22 cellular contexts compared by ENCODE assay signal in genomic region chr4:6718932-6719610, GRCh38. TPM values are rescaled to one million over a fixed set of nuclear protein-coding genes. Genes with fewer than 3 reads are reported as not detected.
A peak's percentile ranks its signal among the peaks of the same experiment; 100 is the strongest.
DNase-seq lines count a peak whose midpoint lies in the region; ATAC-seq, FAIRE-seq and TF ChIP-seq lines count a peak whose summit lies in the region.
"Had no signal": no experiment of that assay in that cellular context is flagged by ENCODE, and none has a peak within 500 bp of the region (broad histone marks: within the 10 kb centered on the region; RNA-seq: fewer than 3 reads in every experiment).

No MANE protein-coding gene starts in this region.

- FAIRE-seq in K562 (lab: Jason Lieb, UNC) (no peak), small intestine (lab: Jason Lieb, UNC) (no peak)

- TF ChIP-seq CTCF in K562 (IDR thresholded peaks at IDR 0.05 in 2 of 3, conservative IDR thresholded peaks at IDR 0.05 in 1 of 3; ENCODE audit: insufficient read depth in 2 of 3, low read depth in 1 of 3, low read length in 3 of 3) (no peak), nephron progenitor cell (IDR thresholded peaks at IDR 0.05) (no peak)

- H3K79me2 ChIP-seq in K562 (ENCODE audit: control insufficient read depth, insufficient read depth, low read length) = peaks cover 31% of the 10 kb centered on the region

- BruUV-seq in K562 (replicated peaks; lab: Mats Ljungman, UMichigan) = no TSS peak

- no peaks in the 10 kb centered on the region for H3K36me3 ChIP-seq in K562 (ENCODE audit: control insufficient read depth, insufficient read depth, low read length)
- no peaks in the 10 kb centered on the region for H3K36me3 ChIP-seq in small intestine (ENCODE audit: control insufficient read depth in 2 of 2, insufficient read depth in 2 of 2, low read length in 2 of 2)
- H3K36me3 ChIP-seq: BLaER1, lower lobe of right lung had no signal

- no peak overlapping the region for H3K4me3 ChIP-seq in K562
- no peak overlapping the region for H3K4me3 ChIP-seq in small intestine (ENCODE audit: low read depth in 1 of 2, low read length in 2 of 2)
- H3K4me3 ChIP-seq: BLaER1, lower lobe of right lung, tibial nerve had no signal

- no peak for ATAC-seq in K562
- ATAC-seq: esophagus mucosa, lower lobe of right lung, PC-3, SK-N-SH treated with all-trans-retinoic acid at 6 μM for 48 hours had no signal

- peak overlapping the region; percentile 39 for H3K4me3 Mint-ChIP-seq in T-helper 1 cell treated with Interleukin-12 subunit alpha and Interleukin-12 subunit beta and Interleukin-4 antibody, amounts not matched to agents 30 μg/mL and 1 μg/mL, for 36 hours
- H3K4me3 Mint-ChIP-seq in IgD-negative memory B cell = peak overlapping the region; percentile 6 to 86 (median 64)
- peak overlapping the region; percentile 61 for H3K4me3 Mint-ChIP-seq in nephron progenitor cell

- WGBS in K562 (ENCODE audit: insufficient coverage, low coverage, missing lambda C conversion rate) = 44% methylated on average over 7 of the region's 7 CpGs
- 78 to 86% (median 79%) methylated on average over 7 of the region's 7 CpGs for WGBS in small intestine, 3 donors

- no peak overlapping the region for H2AFZ ChIP-seq in K562 (ENCODE audit: low read depth, low read length)

- no peak overlapping the region for H3K4me2 ChIP-seq in K562 (ENCODE audit: insufficient read depth, low read length)

- CTCF ChIA-PET in K562 (lab: Yijun Ruan, JAX; ENCODE audit: low intra/inter-chr PET ratio) = interaction anchor here (0.6 to 4.0 kb wide), 7 partner anchors 44 to 363 kb away, joined by 3 to 66 read pairs (median 12); partner anchors contain the start of gene KIAA0232

- TF ChIP-seq RAD21 in K562 (CRISPR knock-in tag; conservative IDR thresholded peaks at IDR 0.05 in 1 of 2, IDR thresholded peaks at IDR 0.05 in 1 of 2) = no peak

- peaks cover 22% of the 10 kb centered on the region for H3K4me1 Mint-ChIP-seq in T-helper 1 cell treated with Interleukin-12 subunit alpha and Interleukin-12 subunit beta and Interleukin-4 antibody, amounts not matched to agents 30 μg/mL and 1 μg/mL, for 36 hours (ENCODE audit: low read depth)
- H3K4me1 Mint-ChIP-seq in IgD-negative memory B cell (peaks cover 11 to 30% (median 18%) of the 10 kb centered on the region in 3 donors), nephron progenitor cell (peaks cover 32% of the 10 kb centered on the region)

- DNase-seq in T-helper 1 cell (no peak), K562 (ENCODE audit: extremely low read depth in 1 of 4, low spot score in 3 of 4) (peak in 1 of 4 experiments; percentile 6), nephron progenitor cell (no peak), kidney tubule cell (ENCODE audit: low spot score) (no peak), foreskin melanocyte (no peak), small intestine (no peak)
- DNase-seq: 8988T; activated gamma-delta T cell; DMS153; Karpas-422; lower lobe of right lung; NCI-H1105; NCI-H2107; PC-3; stimulated activated CD4-positive, alpha-beta T cell treated with anti-CD3 and anti-CD28 coated beads, Interleukin-12 subunit alpha, Interleukin-12 subunit beta, amount 100 ng/mL, for 4 hours had no signal

- peaks cover 22 to 31% of the 10 kb centered on the region in 2 experiments; a peak in 4 of 5 replicates for H3K4me1 ChIP-seq in K562 (replicated peaks in 1 of 2; ENCODE audit: control insufficient read depth in 2 of 2, insufficient read depth in 2 of 2, low read length in 2 of 2)
- H3K4me1 ChIP-seq in small intestine (ENCODE audit: control insufficient read depth in 2 of 2, insufficient read depth in 1 of 2, low read depth in 1 of 2, low read length in 1 of 2) = peaks cover 0 to 2% of the 10 kb centered on the region in 2 donors

- no peak for TF ChIP-seq EP300 in K562 (IDR thresholded peaks at IDR 0.05; ENCODE audit: low read length)

- in situ Hi-C loops in K562 (cut with MboI) = no loop called here

- intact Hi-C loops in K562 (cut with micrococcal nuclease) = no loop called here

- no peaks in the 10 kb centered on the region for H3K9me1 ChIP-seq in K562 (ENCODE audit: control insufficient read depth, insufficient read depth, low read length)

- no peak overlapping the region for H3K9ac ChIP-seq in K562 (ENCODE audit: insufficient read depth in 1 of 2, low read depth in 2 of 2, low read length in 2 of 2)

- no peak overlapping the region for H3K27ac Mint-ChIP-seq in T-helper 1 cell treated with Interleukin-12 subunit alpha and Interleukin-12 subunit beta and Interleukin-4 antibody, amounts not matched to agents 30 μg/mL and 1 μg/mL, for 36 hours
- H3K27ac Mint-ChIP-seq in IgD-negative memory B cell (peak overlapping the region in 2 of 3 donors; percentile 28 to 84), nephron progenitor cell (no peak overlapping the region)

- TF ChIP-seq POLR2A in K562 (conservative IDR thresholded peaks at IDR 0.05) = peak; percentile 48; the same call in 1 of the 2 replicates

- H3K27me3 Mint-ChIP-seq in T-helper 1 cell treated with Interleukin-12 subunit alpha and Interleukin-12 subunit beta and Interleukin-4 antibody, amounts not matched to agents 30 μg/mL and 1 μg/mL, for 36 hours (ENCODE audit: low read depth) = peaks cover 6% of the 10 kb centered on the region
- H3K27me3 Mint-ChIP-seq in IgD-negative memory B cell (no peaks in the 10 kb centered on the region), nephron progenitor cell (ENCODE audit: low read depth, poor library complexity) (peaks cover 16% of the 10 kb centered on the region)

- H3K36me3 Mint-ChIP-seq in T-helper 1 cell treated with Interleukin-12 subunit alpha and Interleukin-12 subunit beta and Interleukin-4 antibody, amounts not matched to agents 30 μg/mL and 1 μg/mL, for 36 hours (ENCODE audit: low read depth) = peaks cover 11% of the 10 kb centered on the region
- H3K36me3 Mint-ChIP-seq in IgD-negative memory B cell (no peaks in the 10 kb centered on the region), nephron progenitor cell (ENCODE audit: low read depth) (peaks cover 6% of the 10 kb centered on the region)

- H3K9me3 Mint-ChIP-seq in T-helper 1 cell treated with Interleukin-12 subunit alpha and Interleukin-12 subunit beta and Interleukin-4 antibody, amounts not matched to agents 30 μg/mL and 1 μg/mL, for 36 hours = no peaks in the 10 kb centered on the region
- H3K9me3 Mint-ChIP-seq in IgD-negative memory B cell (no peaks in the 10 kb centered on the region), nephron progenitor cell (peaks cover 13% of the 10 kb centered on the region)

- no peak overlapping the region for H3K27ac ChIP-seq in K562 (ENCODE audit: extremely low read depth, low read depth, low read length)
- no peak overlapping the region for H3K27ac ChIP-seq in small intestine (ENCODE audit: low read depth in 1 of 2, low read length in 1 of 2)
- H3K27ac ChIP-seq: BLaER1, lower lobe of right lung had no signal

- POLR2A ChIA-PET in K562 (lab: Yijun Ruan, JAX) = interaction anchor here (0.5 to 2.4 kb wide), 8 partner anchors 9 to 322 kb away, joined by 3 to 8 read pairs (median 4); partner anchors contain the start of gene MRFAP1L1

- H3K27me3 ChIP-seq in K562 (ENCODE audit: control insufficient read depth in 2 of 2, insufficient read depth in 2 of 2, low read length in 2 of 2) (no peaks in the 10 kb centered on the region), small intestine (ENCODE audit: control insufficient read depth in 2 of 2, insufficient read depth in 2 of 2, low read length in 2 of 2) (no peaks in the 10 kb centered on the region)
- H3K27me3 ChIP-seq: BLaER1, tibial nerve had no signal

- 0 out of 2 replicates have a peak, but pooled peaks cover 4% of the 10 kb centered on the region for H4K20me1 ChIP-seq in K562 (replicated peaks; ENCODE audit: control insufficient read depth, insufficient read depth, low read length)

- H3K9me3 ChIP-seq in K562 (replicated peaks; ENCODE audit: control insufficient read depth, insufficient read depth, low read depth, low read length) = no peaks in the 10 kb centered on the region
- H3K9me3 ChIP-seq in small intestine (ENCODE audit: control insufficient read depth, low read depth) = no peaks in the 10 kb centered on the region
- H3K9me3 ChIP-seq: BLaER1, lower lobe of right lung, tibial nerve had no signal

RNA-seq across cellular contexts. Expression of gene BLOC1S4, which starts 3.1 kb away (rescaled TPM):
- 55.9 TPM for polyA plus RNA-seq in IgD-negative memory B cell
- total RNA-seq in K562 (2011; cell fraction: chromatin; rRNA removed; ENCODE audit: low replicate concordance) = 9.9 and 18.6 TPM in 2 replicates
- total RNA-seq in K562 (2011; cell fraction: nucleolus; rRNA removed) = 25.1 and 30.5 TPM in 2 replicates
- 18.3 and 23.1 TPM in 2 replicates for total RNA-seq in K562 (2011; cell fraction: nucleoplasm; rRNA removed)
- total RNA-seq in K562 (2014; rRNA removed) = 31.6 and 38.3 TPM in 2 replicates
- 10.0 and 11.2 TPM in 2 replicates for total RNA-seq in K562 (2014; rRNA removed; fragmentation: Illumina TruSeq; extraction: Trizol)
- total RNA-seq in K562 (2015; rRNA removed; fragmentation: Illumina TruSeq; extraction: Trizol) = 10.5 and 10.8 TPM in 2 replicates
- total RNA-seq in K562 (2021) = 29.4 and 31.1 TPM in 2 replicates
- 21.0 and 25.5 TPM in 2 replicates for polyA plus RNA-seq in K562 (2011; rRNA removed)
- polyA plus RNA-seq in K562 (2011; cell fraction: cytosol; rRNA removed) = 27.6 and 61.0 TPM in 2 replicates
- polyA plus RNA-seq in K562 (2011; cell fraction: nucleus; rRNA removed) = 14.4 and 23.7 TPM in 2 replicates
- polyA plus RNA-seq in K562 (2012) = 20.7 and 24.2 TPM in 2 replicates
- 10.3 and 15.0 TPM in 2 replicates for polyA plus RNA-seq in K562 (2014; fragmentation: Illumina TruSeq; extraction: Trizol)
- 1 to 10 TPM; 3.1 to 3.9 TPM for polyA plus RNA-seq in K562 (2014; fragmentation: Nextera tagmentation; extraction: Ambion mirVana)
- polyA plus RNA-seq in K562 (2014; rRNA removed) = 30.9 and 37.3 TPM in 2 replicates
- polyA minus RNA-seq in K562 (2011; rRNA and poly(A)+ RNA removed) = 5.4 and 8.9 TPM in 2 replicates
- polyA minus RNA-seq in K562 (2011; cell fraction: cytosol; rRNA and poly(A)+ RNA removed) = 9.5 and 11.1 TPM in 2 replicates
- 10.4 and 14.2 TPM in 2 replicates for polyA minus RNA-seq in K562 (2011; cell fraction: nucleus; rRNA and poly(A)+ RNA removed)
- 10 to 100 TPM; 13.1 to 19.5 (median 17.2) TPM for polyA plus RNA-seq in small intestine

RNA-seq across cellular contexts. Expression of gene MRFAP1L1, which starts 9.4 kb away (rescaled TPM):
- polyA plus RNA-seq in IgD-negative memory B cell (69.2 TPM), K562 (2011; rRNA removed) (59.5 and 83.8 TPM in 2 replicates), K562 (2014; fragmentation: Illumina TruSeq; extraction: Trizol) (74.8 and 87.6 TPM in 2 replicates), K562 (2014; fragmentation: Nextera tagmentation; extraction: Ambion mirVana) (10 to 100 TPM; 37.6 to 48.1 TPM), K562 (2014; rRNA removed) (104 and 111 TPM in 2 replicates), small intestine (10 to 100 TPM; 36.0 to 48.0 (median 42.4) TPM)
- total RNA-seq in K562 (2011; cell fraction: chromatin; rRNA removed; ENCODE audit: low replicate concordance) = 23.4 and 45.9 TPM in 2 replicates
- 16.5 and 18.4 TPM in 2 replicates for total RNA-seq in K562 (2011; cell fraction: nucleolus; rRNA removed)
- 26.7 and 33.1 TPM in 2 replicates for total RNA-seq in K562 (2011; cell fraction: nucleoplasm; rRNA removed)
- total RNA-seq in K562 (2014; rRNA removed) (74.2 and 78.8 TPM in 2 replicates), K562 (2014; rRNA removed; fragmentation: Illumina TruSeq; extraction: Trizol) (85.7 and 86.2 TPM in 2 replicates), K562 (2015; rRNA removed; fragmentation: Illumina TruSeq; extraction: Trizol) (83.3 and 90.6 TPM in 2 replicates), K562 (2021) (51.3 and 53.6 TPM in 2 replicates)
- polyA plus RNA-seq in K562 (2011; cell fraction: cytosol; rRNA removed) = 19.4 and 37.0 TPM in 2 replicates
- 37.8 and 48.5 TPM in 2 replicates for polyA plus RNA-seq in K562 (2011; cell fraction: nucleus; rRNA removed)
- polyA plus RNA-seq in K562 (2012) = 49.1 and 74.0 TPM in 2 replicates
- polyA minus RNA-seq in K562 (2011; rRNA and poly(A)+ RNA removed) = 46.9 and 49.6 TPM in 2 replicates
- 10.4 and 17.8 TPM in 2 replicates for polyA minus RNA-seq in K562 (2011; cell fraction: cytosol; rRNA and poly(A)+ RNA removed)
- polyA minus RNA-seq in K562 (2011; cell fraction: nucleus; rRNA and poly(A)+ RNA removed) = 13.7 and 31.7 TPM in 2 replicates

RNA-seq across cellular contexts. Expression of gene S100P, which starts 25.4 kb away (rescaled TPM):
- polyA plus RNA-seq in IgD-negative memory B cell (not detected), K562 (2011; rRNA removed) (2.7 and 4.1 TPM in 2 replicates), K562 (2014; fragmentation: Illumina TruSeq; extraction: Trizol) (6.9 and 7.4 TPM in 2 replicates), K562 (2014; fragmentation: Nextera tagmentation; extraction: Ambion mirVana) (10 to 100 TPM; 21.0 to 23.8 TPM), K562 (2014; rRNA removed) (5.5 and 5.7 TPM in 2 replicates), small intestine (10 to 100 TPM; 33.9 to 63.5 (median 48.1) TPM)
- total RNA-seq in K562 (2011; cell fraction: chromatin; rRNA removed; ENCODE audit: low replicate concordance) = 1.7 TPM in 1 of 2 replicates, not detected in the other
- total RNA-seq in K562 (2011; cell fraction: nucleolus; rRNA removed) = 0.33 and 0.53 TPM in 2 replicates
- total RNA-seq in K562 (2011; cell fraction: nucleoplasm; rRNA removed) = 0.81 TPM in 1 of 2 replicates, not detected in the other
- total RNA-seq in K562 (2014; rRNA removed) (5.8 and 7.5 TPM in 2 replicates), K562 (2014; rRNA removed; fragmentation: Illumina TruSeq; extraction: Trizol) (7.4 and 13.7 TPM in 2 replicates), K562 (2015; rRNA removed; fragmentation: Illumina TruSeq; extraction: Trizol) (7.2 and 7.5 TPM in 2 replicates), K562 (2021) (13.2 and 16.8 TPM in 2 replicates)
- polyA plus RNA-seq in K562 (2011; cell fraction: cytosol; rRNA removed) = 0.55 and 3.2 TPM in 2 replicates
- 0.30 and 1.6 TPM in 2 replicates for polyA plus RNA-seq in K562 (2011; cell fraction: nucleus; rRNA removed)
- polyA plus RNA-seq in K562 (2012) = 11.5 and 304 TPM in 2 replicates
- polyA minus RNA-seq in K562 (2011; rRNA and poly(A)+ RNA removed) = 0.15 and 0.25 TPM in 2 replicates
- 4.8 and 23.3 TPM in 2 replicates for polyA minus RNA-seq in K562 (2011; cell fraction: cytosol; rRNA and poly(A)+ RNA removed)
- polyA minus RNA-seq in K562 (2011; cell fraction: nucleus; rRNA and poly(A)+ RNA removed) = 4.7 and 6.1 TPM in 2 replicates
- total RNA-seq: glomerular endothelial cell, tibial nerve had no signal

Comparison
In these comparisons a context has a peak if more than half of its experiments do, and no peak if none do; other contexts are left out.
1. H3K27ac Mint-ChIP-seq: peak in IgD-negative memory B cell (2 of 3); none in T-helper 1 cell treated with Interleukin-12 subunit alpha and Interleukin-12 subunit beta and Interleukin-4 antibody, amounts not matched to agents 30 μg/mL and 1 μg/mL, for 36 hours (single experiment) and nephron progenitor cell (single experiment).
2. Peak in every context shown above with its lines, with median percentiles within 50 percentile points of each other: H3K4me3 Mint-ChIP-seq.